In the genomic region with DNA sequence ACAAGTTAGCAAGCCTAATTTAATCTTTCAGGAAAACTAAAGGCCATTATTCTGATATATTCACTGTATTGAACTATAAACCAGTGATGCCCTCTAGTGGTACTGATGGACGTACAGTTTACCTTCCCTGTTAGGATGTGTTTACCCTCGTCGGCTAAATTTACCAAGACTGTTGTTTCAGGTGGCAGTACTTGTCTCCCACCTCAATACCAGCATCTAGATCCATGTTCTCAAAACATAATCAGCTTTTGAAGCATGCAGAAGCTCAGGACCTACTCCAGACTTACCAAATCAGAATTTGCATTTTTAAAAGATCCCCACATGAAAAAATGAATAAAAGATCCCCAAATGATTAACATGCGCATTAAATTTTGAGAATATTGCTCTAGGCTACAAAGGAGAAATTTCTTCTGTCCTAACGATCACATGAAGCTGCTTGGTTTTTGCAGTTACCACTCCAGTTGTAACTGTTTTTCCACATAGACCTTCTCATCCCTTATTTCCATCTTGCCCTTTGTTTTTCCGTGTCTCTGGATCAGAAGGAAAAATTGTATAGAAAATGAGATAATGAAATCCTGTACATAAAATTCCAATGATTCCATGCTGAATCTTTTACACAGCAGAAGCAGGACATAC, we compare ENCODE assay signal across 8 cellular contexts. TPM values are rescaled to one million over a fixed set of nuclear protein-coding genes. Genes with fewer than 3 reads are reported as not detected.
DNase-seq lines count a peak whose midpoint lies in the region; ATAC-seq and TF ChIP-seq lines count a peak whose summit lies in the region.

No MANE protein-coding gene starts in this region.

- H3K4me1 Mint-ChIP-seq in brain = peaks cover 25% of the 10 kb centered on the region

- DNase-seq in A172 (ENCODE audit: low spot score) (peak; percentile 64), GM12864 (ENCODE audit: low read depth) (no peak), NCI-H460 (ENCODE audit: extremely low read depth, low read depth) (peak; percentile 67), left kidney (ENCODE audit: low read depth, low spot score) (peak; percentile 65), SKM-1 treated with dmso at 0.1 percent for 144 hours (lab: John Stamatoyannopoulos, UW; ENCODE audit: unreplicated experiment) (no peak)

- H3K27me3 Mint-ChIP-seq in brain = no peaks in the 10 kb centered on the region

- TF ChIP-seq CTCF in GM12864 (IDR thresholded peaks at IDR 0.05; ENCODE audit: low read depth, low read length, missing control alignments) (peak; percentile 49), brain (conservative IDR thresholded peaks at IDR 0.05) (peak; percentile 31 to 58)

- H3K27ac Mint-ChIP-seq in brain = peak overlapping the region in 4 of 5 experiments; percentile 50 to 93 (median 82)

- no peak overlapping the region for H3K4me3 ChIP-seq in GM12864 (ENCODE audit: low read depth, low read length)

- H3K4me3 Mint-ChIP-seq in brain = peak overlapping the region in 3 of 5 experiments; percentile 3 to 55 (median 28)

- peak; percentile 73 for ATAC-seq in HG03159 (IDR thresholded peaks at IDR 0.05; ENCODE audit: unreplicated experiment)
- no peak for ATAC-seq in HG03460 (IDR thresholded peaks at IDR 0.05; ENCODE audit: unreplicated experiment)

- H3K36me3 Mint-ChIP-seq in brain = peaks cover 64% of the 10 kb centered on the region

- peaks cover 20 to 29% (median 26%) of the 10 kb centered on the region in 5 experiments for H3K9me3 Mint-ChIP-seq in brain

RNA-seq across cellular contexts. Expression of a gene that starts 3.2 kb away (rescaled TPM):
- not detected in 2 replicates for total RNA-seq in A172 (2014; rRNA removed; shearing (Covaris generic))
- 0.10 and 0.14 TPM in 2 replicates for total RNA-seq in NCI-H460 (2014; rRNA removed; shearing (Covaris generic))
- polyA plus RNA-seq in NCI-H460 (2014; cell fraction: nucleus; rRNA removed) = 0.33 TPM in 1 of 2 replicates, not detected in the other
- polyA plus RNA-seq in brain (ENCODE audit: insufficient read depth, low read depth, low replicate concordance) = 0.19 TPM

RNA-seq across cellular contexts. Expression of a gene that starts 10.4 kb away (rescaled TPM):
- 38.5 and 38.7 TPM in 2 replicates for total RNA-seq in A172 (2014; rRNA removed; shearing (Covaris generic))
- total RNA-seq in NCI-H460 (2014; rRNA removed; shearing (Covaris generic)) = 33.9 and 34.7 TPM in 2 replicates
- 20.3 and 24.4 TPM in 2 replicates for polyA plus RNA-seq in NCI-H460 (2014; cell fraction: nucleus; rRNA removed)
- polyA plus RNA-seq in brain (ENCODE audit: insufficient read depth, low read depth, low replicate concordance) = 8.3 TPM

RNA-seq across cellular contexts. Expression of a gene that starts 10.7 kb away (rescaled TPM):
- total RNA-seq in A172 (2014; rRNA removed; shearing (Covaris generic)) = 23.7 and 28.0 TPM in 2 replicates
- total RNA-seq in NCI-H460 (2014; rRNA removed; shearing (Covaris generic)) = 14.1 and 17.6 TPM in 2 replicates
- polyA plus RNA-seq in NCI-H460 (2014; cell fraction: nucleus; rRNA removed) = 14.2 and 23.4 TPM in 2 replicates
- 14.4 TPM for polyA plus RNA-seq in brain (ENCODE audit: insufficient read depth, low read depth, low replicate concordance)

RNA-seq across cellular contexts. Expression of a gene that starts 47.6 kb away (rescaled TPM):
- not detected in 2 replicates for total RNA-seq in A172 (2014; rRNA removed; shearing (Covaris generic))
- not detected in 2 replicates for total RNA-seq in NCI-H460 (2014; rRNA removed; shearing (Covaris generic))
- polyA plus RNA-seq in NCI-H460 (2014; cell fraction: nucleus; rRNA removed) = not detected in 2 replicates
- polyA plus RNA-seq in brain (ENCODE audit: insufficient read depth, low read depth, low replicate concordance) = 0.66 TPM

Comparison
In these comparisons a context has a peak if more than half of its experiments do, and no peak if none do; other contexts are left out.
1. DNase-seq: peak in A172 (single experiment), NCI-H460 (single experiment) and left kidney (single experiment); none in GM12864 (single experiment) and SKM-1 treated with dmso at 0.1 percent for 144 hours (single experiment).